ENCODE assay signal across 9 cellular contexts in the genomic region with DNA sequence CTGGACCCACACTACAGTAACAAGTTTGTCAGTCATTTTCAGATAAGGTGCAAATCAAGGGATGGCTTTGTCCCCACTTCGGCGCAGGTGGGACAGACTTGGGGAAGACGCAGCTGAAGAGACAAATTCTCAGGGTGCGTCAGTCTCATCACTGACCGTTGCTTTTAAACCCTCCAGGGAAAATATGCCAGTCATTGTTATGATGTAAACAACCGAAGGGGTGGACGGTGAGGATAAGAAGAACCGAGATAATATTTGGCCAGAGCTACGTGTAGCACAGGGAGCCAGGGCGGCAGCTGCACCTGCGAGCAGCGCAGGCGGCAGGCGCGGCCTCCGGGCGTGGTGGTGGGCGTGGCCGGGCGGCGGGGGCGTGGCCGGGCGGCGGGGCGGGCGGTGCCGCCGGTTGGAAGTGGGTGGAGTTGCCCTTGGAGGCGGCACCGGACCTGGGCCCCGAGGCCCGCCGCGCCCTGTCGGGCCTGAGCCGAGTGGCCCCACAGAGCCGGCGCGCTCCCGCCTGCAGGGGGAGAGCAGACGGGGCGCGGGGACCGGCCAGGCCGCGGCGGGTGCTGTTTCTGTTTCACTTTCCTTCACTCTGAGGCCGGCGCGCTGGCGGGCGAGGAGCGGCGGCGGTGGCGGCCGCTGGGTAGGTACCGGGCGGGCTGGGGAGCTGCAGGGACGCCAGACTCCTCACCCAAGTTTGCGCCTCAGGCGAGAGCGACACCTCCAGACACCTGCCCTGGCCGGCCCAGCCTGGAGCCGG. TPM values are rescaled to one million over a fixed set of nuclear protein-coding genes. Genes with fewer than 3 reads are reported as not detected.
DNase-seq lines count a peak whose midpoint lies in the region; ATAC-seq, FAIRE-seq and TF ChIP-seq lines count a peak whose summit lies in the region.
"Had no signal": no experiment of that assay in that cellular context is flagged by ENCODE, and none has a peak within 500 bp of the region (broad histone marks: within the 10 kb centered on the region; RNA-seq: fewer than 3 reads in every experiment).

A gene (plus strand): TSS at position 470 of the 760 bp plus-strand sequence. CDS start 2,209 bp downstream, outside the sequence.

- H3K27me3 ChIP-seq in bronchial epithelial cell (ENCODE audit: control insufficient read depth, insufficient read depth, low read length), result no peaks in the 10 kb centered on the region

- peaks cover 69% of the 10 kb centered on the region for H3K27me3 Mint-ChIP-seq in WTC11 (ENCODE audit: low read depth)
- H3K27me3 Mint-ChIP-seq in immature natural killer cell (ENCODE audit: low read depth in 3 of 3), result peaks cover 5 to 10% (median 7%) of the 10 kb centered on the region in 3 donors

- H3K9me3 Mint-ChIP-seq in WTC11 (no peaks in the 10 kb centered on the region), immature natural killer cell (no peaks in the 10 kb centered on the region)

- peak; percentile 94 for ATAC-seq in HG03064 (IDR thresholded peaks at IDR 0.05; ENCODE audit: low read depth, unreplicated experiment)
- peak; percentile 98 for ATAC-seq in WTC11

- CTCF ChIA-PET in AG04449 (lab: Yijun Ruan, JAX) (interaction anchor here (0.7 to 2.5 kb wide), 3 partner anchors 9 to 341 kb away, joined by 3 to 11 read pairs (median 5); no protein-coding TSS in a partner anchor), WTC11 (lab: Charles Lee) (interaction anchor here (1.0 to 1.8 kb wide), 4 partner anchors 12 to 309 kb away, joined by 3 to 4 read pairs (median 4); no protein-coding TSS in a partner anchor)

- peak; percentile 73 for TF ChIP-seq POLR2A in GM18526 (IDR thresholded peaks at IDR 0.05; ENCODE audit: extremely low read depth, insufficient read length)

- no peak for FAIRE-seq in bronchial epithelial cell (lab: Jason Lieb, UNC)
- FAIRE-seq: TTC549 had no signal

- peak; percentile 47 for TF ChIP-seq CTCF in AG04449 (IDR thresholded peaks at IDR 0.05; ENCODE audit: insufficient read depth, low read length, missing control alignments)
- TF ChIP-seq CTCF in WTC11 (IDR thresholded peaks at IDR 0.05), result no peak
- peak; percentile 35 for TF ChIP-seq CTCF in bronchial epithelial cell (IDR thresholded peaks at IDR 0.05; ENCODE audit: insufficient read depth, low read length, severe bottlenecking)

- POLR2A ChIA-PET in AG04449 (lab: Yijun Ruan, JAX), result no interaction called here
- POLR2A ChIA-PET in WTC11 (lab: Charles Lee), result no interaction called here

- H3K4me1 Mint-ChIP-seq in WTC11 (peaks cover 11% of the 10 kb centered on the region), immature natural killer cell (peaks cover 36 to 45% of the 10 kb centered on the region in 2 donors)

- H3K27ac Mint-ChIP-seq in WTC11 (no peak within 1 kb of the TSS), immature natural killer cell (peak within 1 kb of the TSS; percentile 89 to 94 (median 90))

- H3K36me3 Mint-ChIP-seq in WTC11 (no peaks in the 10 kb centered on the region), immature natural killer cell (peaks cover 0 to 3% (median 0%) of the 10 kb centered on the region in 3 donors)

- H3K4me3 Mint-ChIP-seq in WTC11 (peak within 1 kb of the TSS; percentile 76), immature natural killer cell (peak within 1 kb of the TSS; percentile 87 to 92 (median 91))

- H3K36me3 ChIP-seq in bronchial epithelial cell (ENCODE audit: control insufficient read depth, insufficient read depth, low read length), result no peaks in the 10 kb centered on the region

- DNase-seq in AG04449 (ENCODE audit: low read depth, low spot score), result peak; percentile 3
- peak; percentile 68 for DNase-seq in NCI-H2171 treated with DMSO at 0.1 percent for 48 hours (lab: John Stamatoyannopoulos, UW)
- DNase-seq in WTC11 (ENCODE audit: low spot score), result peak; percentile 89
- peak; percentile 61 for DNase-seq in bronchial epithelial cell (ENCODE audit: low read depth)
- DNase-seq in immature natural killer cell, result peak; percentile 92 to 94 (median 93)
- DNase-seq in smooth muscle cell of the brain vasculature (ENCODE audit: low read depth, low spot score), result peak; percentile 70

- H3K4me3 ChIP-seq in AG04449 (ENCODE audit: low read depth, low read length), result peak within 1 kb of the TSS; percentile 81
- peak within 1 kb of the TSS; percentile 89 for H3K4me3 ChIP-seq in bronchial epithelial cell (ENCODE audit: low read depth, low read length)

TF ChIP-seq in WTC11, 78 proteins besides CTCF, POLR2A, EP300 and RAD21:
- TF ChIP-seq, protein P1, sequence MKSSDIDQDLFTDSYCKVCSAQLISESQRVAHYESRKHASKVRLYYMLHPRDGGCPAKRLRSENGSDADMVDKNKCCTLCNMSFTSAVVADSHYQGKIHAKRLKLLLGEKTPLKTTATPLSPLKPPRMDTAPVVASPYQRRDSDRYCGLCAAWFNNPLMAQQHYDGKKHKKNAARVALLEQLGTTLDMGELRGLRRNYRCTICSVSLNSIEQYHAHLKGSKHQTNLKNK (CRISPR knock-in tag; IDR thresholded peaks at IDR 0.05), result no peak
- peak; percentile 82 for TF ChIP-seq SP1 (CRISPR knock-in tag; conservative IDR thresholded peaks at IDR 0.05)
- TF ChIP-seq, protein P2, sequence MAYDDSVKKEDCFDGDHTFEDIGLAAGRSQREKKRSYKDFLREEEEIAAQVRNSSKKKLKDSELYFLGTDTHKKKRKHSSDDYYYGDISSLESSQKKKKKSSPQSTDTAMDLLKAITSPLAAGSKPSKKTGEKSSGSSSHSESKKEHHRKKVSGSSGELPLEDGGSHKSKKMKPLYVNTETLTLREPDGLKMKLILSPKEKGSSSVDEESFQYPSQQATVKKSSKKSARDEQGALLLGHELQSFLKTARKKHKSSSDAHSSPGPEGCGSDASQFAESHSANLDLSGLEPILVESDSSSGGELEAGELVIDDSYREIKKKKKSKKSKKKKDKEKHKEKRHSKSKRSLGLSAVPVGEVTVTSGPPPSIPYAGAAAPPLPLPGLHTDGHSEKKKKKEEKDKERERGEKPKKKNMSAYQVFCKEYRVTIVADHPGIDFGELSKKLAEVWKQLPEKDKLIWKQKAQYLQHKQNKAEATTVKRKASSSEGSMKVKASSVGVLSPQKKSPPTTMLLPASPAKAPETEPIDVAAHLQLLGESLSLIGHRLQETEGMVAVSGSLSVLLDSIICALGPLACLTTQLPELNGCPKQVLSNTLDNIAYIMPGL (CRISPR knock-in tag; IDR thresholded peaks at IDR 0.05), result peak; percentile 70; the same call in 1 of the 2 replicates
- TF ChIP-seq FOXP1 (CRISPR knock-in tag; IDR thresholded peaks at IDR 0.05; ENCODE audit: borderline replicate concordance), result peak; percentile 78; the same call in 1 of the 2 replicates
TF ChIP-seq in WTC11: peak in this region for 3.

RNA-seq across cellular contexts. Expression of the gene that starts here (rescaled TPM):
- total RNA-seq in WTC11 (2021), result 5.1 to 5.7 TPM (median 5.2 TPM) in 3 replicates
- total RNA-seq in bronchial epithelial cell, result 29.7 and 31.2 TPM in 2 replicates
- polyA plus RNA-seq in immature natural killer cell, result 10 to 100 TPM; 46.2 to 54.8 (median 53.5) TPM

Comparison
In these comparisons a context has a peak if more than half of its experiments do, and no peak if none do; other contexts are left out.
1. Peak in every context shown above with its lines: DNase-seq, ATAC-seq and H3K4me3 ChIP-seq.
2. DNase-seq: peak in every context shown above with its lines; median percentile 93 in immature natural killer cell; 89 in WTC11; 70 in smooth muscle cell of the brain vasculature; 68 in NCI-H2171 treated with DMSO at 0.1 percent for 48 hours; 61 in bronchial epithelial cell; 3 in AG04449.